Comparison of ENCODE assay signal across 8 cellular contexts in genomic region chr16:14300631-14301149, GRCh38.
DNase-seq lines count a peak whose midpoint lies in the region; ATAC-seq and TF ChIP-seq lines count a peak whose summit lies in the region.

No MANE protein-coding gene starts in this region.

- H3K4me1 ChIP-seq in mucosa of stomach (ENCODE audit: control insufficient read depth, insufficient read depth, low read length) (peaks cover 8% of the 10 kb centered on the region), upper lobe of left lung (peaks cover 8 to 29% (median 19%) of the 10 kb centered on the region in 4 donors)

- H3K4me1 Mint-ChIP-seq in WTC11, result peaks cover 29% of the 10 kb centered on the region

- no peak for TF ChIP-seq POLR2A in upper lobe of left lung (IDR thresholded peaks at IDR 0.05)

- 34 to 35% methylated on average over 13 of the region's 13 CpGs for WGBS in upper lobe of left lung, 2 donors

- no peak for TF ChIP-seq EP300 in upper lobe of left lung (IDR thresholded peaks at IDR 0.05)

- POLR2A ChIA-PET in HEK293T (lab: Yijun Ruan, JAX) (no interaction called here), WTC11 (lab: Charles Lee) (no interaction called here)

- H3K27me3 ChIP-seq in mucosa of stomach (ENCODE audit: control insufficient read depth, insufficient read depth, low read length) (no peaks in the 10 kb centered on the region), upper lobe of left lung (peaks cover 0 to 11% (median 0%) of the 10 kb centered on the region in 4 donors)

- H3K36me3 ChIP-seq in mucosa of stomach (ENCODE audit: control insufficient read depth, insufficient read depth, low read length) (no peaks in the 10 kb centered on the region), upper lobe of left lung (no peaks in the 10 kb centered on the region)

- H3K9me3 ChIP-seq in mucosa of stomach (ENCODE audit: control insufficient read depth, low read length), result no peaks in the 10 kb centered on the region
- no peaks in the 10 kb centered on the region for H3K9me3 ChIP-seq in upper lobe of left lung

- no peaks in the 10 kb centered on the region for H3K9me3 Mint-ChIP-seq in WTC11

- no peaks in the 10 kb centered on the region for H3K36me3 Mint-ChIP-seq in WTC11

- TF ChIP-seq CTCF in WTC11 (IDR thresholded peaks at IDR 0.05) (no peak), upper lobe of left lung (IDR thresholded peaks at IDR 0.05) (peak in 5 of 6 experiments; percentile 41 to 72 (median 55))

- H3K4me3 ChIP-seq in mucosa of stomach (ENCODE audit: low read length) (no peak overlapping the region), upper lobe of left lung (peak overlapping the region in 3 of 4 donors; percentile 84 to 96 (median 85))

- ATAC-seq in WTC11, result peak; percentile 36
- ATAC-seq in esophagus mucosa, result peak; percentile 67
- ATAC-seq in upper lobe of left lung (ENCODE audit: low FRiP score in 2 of 2), result peak; percentile 84 to 88
- ATAC-seq in GM21360 (IDR thresholded peaks at IDR 0.05; ENCODE audit: unreplicated experiment), result no peak

- CTCF ChIA-PET in HEK293T (lab: Yijun Ruan, JAX) (interaction anchor here (1.0 kb wide), 1 partner anchor 228 kb away, joined by 4 read pairs; no protein-coding TSS in a partner anchor), WTC11 (lab: Charles Lee) (interaction anchor here (0.7 to 3.8 kb wide), 9 partner anchors 11 to 274 kb away, joined by 3 to 35 read pairs (median 4); no protein-coding TSS in a partner anchor)

- peak overlapping the region; percentile 79 for H3K4me3 Mint-ChIP-seq in WTC11

- DNase-seq in EL (peak; percentile 88), HEK293T (ENCODE audit: extremely low spot score) (peak; percentile 36), NCI-H2107 treated with DMSO at 0.1 percent for 48 hours (lab: John Stamatoyannopoulos, UW; ENCODE audit: unreplicated experiment) (peak; percentile 82), WTC11 (ENCODE audit: low spot score) (peak; percentile 59), upper lobe of left lung (peak in 1 of 2 donors; percentile 78)

- peak overlapping the region; percentile 71; the same call in 1 of the 2 replicates for H3K27ac Mint-ChIP-seq in WTC11

- H3K9ac ChIP-seq in mucosa of stomach (ENCODE audit: low read length), result peak overlapping the region; percentile 5

- peaks cover 8% of the 10 kb centered on the region; the same call in 1 of the 2 replicates for H3K27me3 Mint-ChIP-seq in WTC11 (ENCODE audit: low read depth)

- H3K27ac ChIP-seq in upper lobe of left lung, result peak overlapping the region in 2 of 4 donors; percentile 51 to 74

TF ChIP-seq in HEK293T, 16 proteins besides CTCF, POLR2A, EP300 and RAD21:
- TF ChIP-seq LEF1 (IDR thresholded peaks at IDR 0.05; ENCODE audit: borderline replicate concordance) (no peak), ZNF384 (IDR thresholded peaks at IDR 0.05) (no peak; the same call in 1 of the 2 replicates), FOXA1 (IDR thresholded peaks at IDR 0.05) (no peak), BHLHE40 (IDR thresholded peaks at IDR 0.05; ENCODE audit: borderline replicate concordance) (no peak), TARDBP (IDR thresholded peaks at IDR 0.05) (no peak), L3MBTL2 (conservative IDR thresholded peaks at IDR 0.05) (no peak)

TF ChIP-seq in WTC11, 78 proteins besides CTCF, POLR2A, EP300 and RAD21:
- TF ChIP-seq USF1 (CRISPR knock-in tag; IDR thresholded peaks at IDR 0.05) (no peak), NFATC4 (CRISPR knock-in tag; IDR thresholded peaks at IDR 0.05) (no peak), RORB (CRISPR knock-in tag; IDR thresholded peaks at IDR 0.05) (no peak), EMX1 (CRISPR knock-in tag; IDR thresholded peaks at IDR 0.05) (no peak), ZNF425 (CRISPR knock-in tag; conservative IDR thresholded peaks at IDR 0.05) (no peak), ZBTB43 (CRISPR knock-in tag; IDR thresholded peaks at IDR 0.05) (no peak), ERG (CRISPR knock-in tag; IDR thresholded peaks at IDR 0.05) (no peak), NFYB (CRISPR knock-in tag; conservative IDR thresholded peaks at IDR 0.05; ENCODE audit: low read depth) (no peak)
